Comparison of ENCODE assay signal across 6 cellular contexts in genomic region chr14:94417497-94418205, GRCh38. TPM values are rescaled to one million over a fixed set of nuclear protein-coding genes. Genes with fewer than 3 reads are reported as not detected.
"Had no signal": no experiment of that assay in that cellular context is flagged by ENCODE, and none has a peak within 500 bp of the region (broad histone marks: within the 10 kb centered on the region; RNA-seq: fewer than 3 reads in every experiment).

No MANE protein-coding gene starts in this region.

RNA-seq across cellular contexts. Expression of gene SERPINA1, which starts 29.2 kb away (rescaled TPM):
- total RNA-seq: H7 had no signal

RNA-seq across cellular contexts. Expression of gene SERPINA11, which starts 34.9 kb away (rescaled TPM):
- total RNA-seq: GM23248, H4, HFFc6, HT1080 had no signal

RNA-seq across cellular contexts. Expression of gene SERPINA2, which starts 51.2 kb away (rescaled TPM):
- total RNA-seq: GM23248, H4, H7, HFFc6, HT1080 had no signal

RNA-seq across cellular contexts. Expression of gene SERPINA9, which starts 58.3 kb away (rescaled TPM):
- total RNA-seq: GM23248, H4, H7, HepG2, HFFc6, HT1080 had no signal
